14 cellular contexts compared by ENCODE assay signal in the genomic region with DNA sequence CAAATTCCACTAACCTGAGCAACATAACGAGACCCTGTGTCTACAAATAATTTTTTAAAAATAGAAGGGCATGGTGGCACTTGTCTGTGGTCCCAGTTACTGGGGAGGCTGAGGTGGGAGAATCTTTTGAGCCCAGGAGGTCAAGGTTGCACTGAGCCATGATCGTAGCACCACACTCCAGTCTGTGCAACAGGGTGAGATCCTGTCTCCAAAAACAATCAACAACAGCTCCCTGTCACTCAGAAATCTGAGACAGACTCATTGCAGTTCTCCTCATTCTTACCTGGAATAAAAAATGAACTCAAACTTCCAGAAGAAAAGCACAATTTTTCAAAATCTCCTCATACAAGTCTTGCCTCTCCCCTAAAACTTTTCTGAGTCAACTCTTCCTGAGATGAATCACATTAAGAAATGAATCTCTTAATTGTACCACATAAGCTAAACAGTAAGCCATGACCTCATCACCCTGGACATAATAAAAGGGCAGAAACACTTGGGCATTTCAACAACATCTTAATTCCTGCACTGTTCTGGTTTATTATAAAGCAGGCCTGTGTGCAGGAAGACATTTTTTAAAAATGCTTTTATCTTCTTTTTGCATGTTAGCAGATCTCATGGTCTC.
DNase-seq lines count a peak whose midpoint lies in the region; ATAC-seq, FAIRE-seq and TF ChIP-seq lines count a peak whose summit lies in the region.
"Had no signal": no experiment of that assay in that cellular context is flagged by ENCODE, and none has a peak within 500 bp of the region (broad histone marks: within the 10 kb centered on the region; RNA-seq: fewer than 3 reads in every experiment).

No MANE protein-coding gene starts in this region.

- ATAC-seq in left colon, result peak; percentile 74
- ATAC-seq in GM21576 (IDR thresholded peaks at IDR 0.05; ENCODE audit: unreplicated experiment), result no peak
- ATAC-seq: activated CD8-positive, alpha-beta memory T cell treated with anti-CD3 and anti-CD28 coated beads, Interleukin-2, amount 10 ng/mL, durations not matched to agents 7 days and 5 days had no signal

- no peak overlapping the region for H3K4me3 ChIP-seq in astrocyte of the spinal cord (ENCODE audit: low read depth, low read length)
- no peak overlapping the region for H3K4me3 ChIP-seq in H7 (ENCODE audit: insufficient read depth, low read depth, low read length)
- H3K4me3 ChIP-seq: dorsolateral prefrontal cortex, Peyer's patch, stomach had no signal

- FAIRE-seq in GM19239 (lab: Jason Lieb, UNC), result no peak

- no peaks in the 10 kb centered on the region for H3K27me3 ChIP-seq in H7 (ENCODE audit: control insufficient read depth, insufficient read depth, low read length)
- H3K27me3 ChIP-seq: dorsolateral prefrontal cortex, Peyer's patch, stomach had no signal

- intact Hi-C loops in left colon (cut with DNase I, micrococcal nuclease), result no loop called here

- TF ChIP-seq CTCF in astrocyte of the spinal cord (IDR thresholded peaks at IDR 0.05; ENCODE audit: low read depth, low read length), result no peak

- peak; percentile 71 for DNase-seq in AG20443 (ENCODE audit: low spot score)
- DNase-seq in HPDE6-E6E7 (ENCODE audit: extremely low spot score), result peak; percentile 49
- peak; percentile 69 for DNase-seq in astrocyte of the spinal cord (ENCODE audit: low read depth, low spot score)
- no peak for DNase-seq in left colon
- no peak for DNase-seq in GM19239 (ENCODE audit: insufficient read length, low spot score)
- DNase-seq in H7, result no peak
- DNase-seq in NK-92 treated with Interleukin-12 subunit alpha and Interleukin-12 subunit beta, amount 100 ng/mL, for 24 hours (lab: John Stamatoyannopoulos, UW), result no peak
- DNase-seq: activated CD8-positive, alpha-beta memory T cell treated with anti-CD3 and anti-CD28 coated beads, Interleukin-2, amount 10 ng/mL, durations not matched to agents 7 days and 5 days; dorsolateral prefrontal cortex; NCI-H1092 treated with DMSO at 0.1 percent for 48 hours; NCI-H446 treated with DMSO at 0.1 percent for 48 hours; Peyer's patch; stomach had no signal

- H3K36me3 ChIP-seq in H7 (replicated peaks; ENCODE audit: control insufficient read depth, insufficient read depth, low read length), result no peaks in the 10 kb centered on the region
- H3K36me3 ChIP-seq: Peyer's patch, stomach had no signal

- in situ Hi-C loops in astrocyte of the spinal cord (cut with HindIII; ENCODE audit: low sequenced_read_pairs), result no loop called here

Comparison
In these comparisons a context has a peak if more than half of its experiments do, and no peak if none do; other contexts are left out.
1. DNase-seq: peak in AG20443 (single experiment), HPDE6-E6E7 (single experiment) and astrocyte of the spinal cord (single experiment); none in left colon (0 of 2), GM19239 (single experiment), H7 (single experiment) and NK-92 treated with Interleukin-12 subunit alpha and Interleukin-12 subunit beta, amount 100 ng/mL, for 24 hours (single experiment).